In the genomic region with DNA sequence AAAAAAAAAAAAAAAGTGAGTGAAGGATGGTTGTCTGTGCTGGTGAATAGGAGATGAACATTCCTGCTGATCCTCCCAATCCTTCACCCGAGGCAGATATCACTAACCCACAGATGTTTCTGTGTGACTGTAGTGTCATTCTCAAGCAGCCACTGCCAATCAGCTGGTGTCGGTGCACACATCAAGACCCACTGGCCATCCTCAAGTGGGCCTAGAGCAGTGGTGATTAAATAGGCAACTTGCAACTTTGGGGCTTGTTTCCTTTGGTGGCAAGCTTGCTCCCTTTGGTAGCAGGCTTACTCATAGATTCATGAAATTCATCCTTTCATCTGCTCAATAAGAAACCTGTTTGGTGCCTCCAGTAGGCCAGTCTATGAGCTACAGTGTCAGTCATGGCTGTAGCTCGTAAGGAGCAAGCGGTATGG, we compare ENCODE assay signal across 22 cellular contexts. TPM values are rescaled to one million over a fixed set of nuclear protein-coding genes. Genes with fewer than 3 reads are reported as not detected.
DNase-seq lines count a peak whose midpoint lies in the region; ATAC-seq and TF ChIP-seq lines count a peak whose summit lies in the region.
"Had no signal": no experiment of that assay in that cellular context is flagged by ENCODE, and none has a peak within 500 bp of the region (broad histone marks: within the 10 kb centered on the region; RNA-seq: fewer than 3 reads in every experiment).

No MANE protein-coding gene starts in this region.

- H3K27me3 ChIP-seq in psoas muscle (ENCODE audit: insufficient read depth in 3 of 3, low read length in 2 of 3), result no peaks in the 10 kb centered on the region
- H3K27me3 ChIP-seq: dorsolateral prefrontal cortex, esophagus muscularis mucosa, right atrium auricular region had no signal

- no peaks in the 10 kb centered on the region for H3K9me3 Mint-ChIP-seq in activated CD4-positive, alpha-beta T cell treated with anti-CD3 and anti-CD28 coated beads for 36 hours (ENCODE audit: low read depth)
- no peaks in the 10 kb centered on the region for H3K9me3 Mint-ChIP-seq in activated naive CD8-positive, alpha-beta T cell (ENCODE audit: low read depth)
- no peaks in the 10 kb centered on the region for H3K9me3 Mint-ChIP-seq in chondrocyte (ENCODE audit: low read depth)
- H3K9me3 Mint-ChIP-seq: T-cell had no signal

- no peak overlapping the region for H3K4me3 Mint-ChIP-seq in activated CD4-positive, alpha-beta T cell treated with anti-CD3 and anti-CD28 coated beads for 36 hours
- H3K4me3 Mint-ChIP-seq in activated naive CD8-positive, alpha-beta T cell, result no peak overlapping the region
- no peak overlapping the region for H3K4me3 Mint-ChIP-seq in chondrocyte (ENCODE audit: unreplicated experiment)
- H3K4me3 Mint-ChIP-seq: B cell, T-cell had no signal

- peak; percentile 65 for DNase-seq in activated CD4-positive, alpha-beta T cell treated with anti-CD3 and anti-CD28 coated beads for 36 hours
- no peak for DNase-seq in activated CD4-positive, alpha-beta T cell treated with anti-CD3 and anti-CD28 coated beads, Interleukin-2, amount 50 U/mL, for 4 hours
- DNase-seq in GM13977 (ENCODE audit: low spot score) (peak; percentile 44), psoas muscle (no peak), Right ventricle myocardium inferior (ENCODE audit: missing footprints) (no peak), chondrocyte (ENCODE audit: low spot score) (no peak)
- DNase-seq: 8988T, Calu3, dorsolateral prefrontal cortex, KG1, left ventricle myocardium superior, NCI-H1092, NCI-H2081, NCI-H526, nucleus accumbens, Right ventricle myocardium superior, T-cell had no signal

- in situ Hi-C loops in GM13977 (cut with MboI; ENCODE audit: low pct_unique_long_range_greater_than_20kb, low sequenced_read_pairs, unreplicated experiment), result no loop called here

- intact Hi-C loops in activated CD4-positive, alpha-beta T cell treated with anti-CD3 and anti-CD28 coated beads for 36 hours (cut with DNase I, micrococcal nuclease), result loop anchor here (1.0 to 5.0 kb wide), 7 partner anchors 8 to 123 kb away; a partner anchor contains a TSS
- intact Hi-C loops in psoas muscle (cut with DNase I), result no loop called here
- intact Hi-C loops in Right ventricle myocardium inferior (cut with DNase I), result no loop called here

- peak overlapping the region; percentile 79 for H3K27ac Mint-ChIP-seq in activated CD4-positive, alpha-beta T cell treated with anti-CD3 and anti-CD28 coated beads for 36 hours
- H3K27ac Mint-ChIP-seq in activated naive CD8-positive, alpha-beta T cell, result peak overlapping the region; percentile 58
- H3K27ac Mint-ChIP-seq in chondrocyte (ENCODE audit: unreplicated experiment), result no peak overlapping the region
- H3K27ac Mint-ChIP-seq: B cell, T-cell had no signal

- POLR2A ChIA-PET in activated CD4-positive, alpha-beta T cell treated with anti-CD3 and anti-CD28 coated beads for 36 hours (lab: Charles Lee), result interaction anchor here (0.8 to 1.3 kb wide), 5 partner anchors 18 to 113 kb away, joined by 3 to 6 read pairs (median 4); no protein-coding TSS in a partner anchor

- H3K4me1 Mint-ChIP-seq in activated CD4-positive, alpha-beta T cell treated with anti-CD3 and anti-CD28 coated beads for 36 hours, result peaks cover 60% of the 10 kb centered on the region
- peaks cover 33% of the 10 kb centered on the region for H3K4me1 Mint-ChIP-seq in activated naive CD8-positive, alpha-beta T cell (ENCODE audit: low read depth)
- peaks cover 75% of the 10 kb centered on the region for H3K4me1 Mint-ChIP-seq in chondrocyte (ENCODE audit: low read depth)

- ATAC-seq in activated CD4-positive, alpha-beta T cell treated with anti-CD3 and anti-CD28 coated beads for 36 hours, result peak; percentile 75
- ATAC-seq in psoas muscle (no peak), HG03565 (IDR thresholded peaks at IDR 0.05; ENCODE audit: unreplicated experiment) (no peak), Right ventricle myocardium inferior (no peak)
- ATAC-seq: left ventricle myocardium superior, T-cell had no signal

- H3K4me3 ChIP-seq in psoas muscle, result peak overlapping the region; percentile 34
- H3K4me3 ChIP-seq: dorsolateral prefrontal cortex, esophagus muscularis mucosa, right atrium auricular region had no signal

- peaks cover 43% of the 10 kb centered on the region for H3K4me1 ChIP-seq in psoas muscle

- no peak for TF ChIP-seq CTCF in GM13977 (IDR thresholded peaks at IDR 0.05; ENCODE audit: extremely low read depth, insufficient read depth, missing control alignments)
- TF ChIP-seq CTCF in psoas muscle (IDR thresholded peaks at IDR 0.05), result no peak
- no peak for TF ChIP-seq CTCF in chondrocyte (IDR thresholded peaks at IDR 0.05)

- WGBS in psoas muscle, 3 donors, result 69 to 79% (median 76%) methylated on average over 4 of the region's 4 CpGs

- H3K27ac ChIP-seq in psoas muscle, result peak overlapping the region; percentile 94
- H3K27ac ChIP-seq: esophagus muscularis mucosa, right atrium auricular region had no signal

- H3K27me3 Mint-ChIP-seq in activated CD4-positive, alpha-beta T cell treated with anti-CD3 and anti-CD28 coated beads for 36 hours, result no peaks in the 10 kb centered on the region
- H3K27me3 Mint-ChIP-seq in activated naive CD8-positive, alpha-beta T cell, result no peaks in the 10 kb centered on the region
- no peaks in the 10 kb centered on the region for H3K27me3 Mint-ChIP-seq in chondrocyte (ENCODE audit: low read depth)
- H3K27me3 Mint-ChIP-seq: B cell, T-cell had no signal

- H3K36me3 Mint-ChIP-seq in activated CD4-positive, alpha-beta T cell treated with anti-CD3 and anti-CD28 coated beads for 36 hours (ENCODE audit: low read depth), result peaks cover 42% of the 10 kb centered on the region
- H3K36me3 Mint-ChIP-seq in activated naive CD8-positive, alpha-beta T cell, result peaks cover 13% of the 10 kb centered on the region
- peaks cover 4% of the 10 kb centered on the region for H3K36me3 Mint-ChIP-seq in chondrocyte (ENCODE audit: low read depth)

- no peaks in the 10 kb centered on the region for H3K9me3 ChIP-seq in psoas muscle
- H3K9me3 ChIP-seq: esophagus muscularis mucosa, right atrium auricular region had no signal

- peaks cover 0 to 21% of the 10 kb centered on the region in 2 donors for H3K36me3 ChIP-seq in psoas muscle (ENCODE audit: insufficient read depth in 1 of 2, low read depth in 1 of 2)
- H3K36me3 ChIP-seq: right atrium auricular region had no signal

- CTCF ChIA-PET in activated CD4-positive, alpha-beta T cell treated with anti-CD3 and anti-CD28 coated beads for 36 hours (lab: Charles Lee), result interaction anchor here (0.6 to 4.9 kb wide), 10 partner anchors 10 to 225 kb away, joined by 3 to 32 read pairs (median 3); no protein-coding TSS in a partner anchor

RNA-seq across cellular contexts. Expression of a gene that starts 51.1 kb away (rescaled TPM):
- 10 to 100 TPM; 33.7 to 33.8 TPM for total RNA-seq in activated CD4-positive, alpha-beta T cell treated with anti-CD3 and anti-CD28 coated beads for 36 hours
- total RNA-seq in psoas muscle, result 10 to 100 TPM in 3 of 4 donors, 1 to 10 TPM in 1; 9.6 to 11.7 (median 11.1) TPM
- polyA plus RNA-seq in psoas muscle, result 10 to 100 TPM in 1 of 3 donors, 1 to 10 TPM in 2; 4.3 to 10.3 (median 7.9) TPM
- 18.2 TPM for total RNA-seq in Right ventricle myocardium inferior
- 2.1 to 4.3 TPM (median 2.9 TPM) in 3 replicates for total RNA-seq in chondrocyte

Comparison
In these comparisons a context has a peak if more than half of its experiments do, and no peak if none do; other contexts are left out.
1. DNase-seq: peak in activated CD4-positive, alpha-beta T cell treated with anti-CD3 and anti-CD28 coated beads for 36 hours (single experiment) and GM13977 (single experiment); none in activated CD4-positive, alpha-beta T cell treated with anti-CD3 and anti-CD28 coated beads, Interleukin-2, amount 50 U/mL, for 4 hours (0 of 2), psoas muscle (0 of 2), Right ventricle myocardium inferior (single experiment) and chondrocyte (single experiment).
2. intact Hi-C loops: an anchor here in activated CD4-positive, alpha-beta T cell treated with anti-CD3 and anti-CD28 coated beads for 36 hours (1.0 to 5.0 kb wide); none called in psoas muscle and Right ventricle myocardium inferior.